Comparison of ENCODE assay signal across 1 cellular context in the genomic region with DNA sequence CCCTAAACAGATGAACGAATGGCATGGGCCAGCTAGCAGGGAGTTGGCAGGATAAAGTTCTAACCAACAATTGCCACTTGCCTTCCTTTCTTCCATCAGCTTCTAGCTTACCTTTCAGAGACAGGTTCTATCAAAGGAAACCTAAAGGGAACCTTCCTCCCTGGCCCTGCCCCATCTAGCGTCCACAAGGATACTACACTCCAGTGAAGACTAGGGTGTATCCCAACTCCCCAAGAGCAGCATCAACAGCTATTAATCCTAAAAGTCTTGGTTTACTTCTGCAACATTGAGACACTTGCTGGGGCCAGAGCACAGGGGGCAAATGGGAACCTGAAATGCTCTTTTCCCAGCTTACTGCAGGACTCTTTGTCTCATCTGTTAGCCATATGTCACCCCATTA.
TF ChIP-seq lines count a peak whose summit lies in the region.

No MANE protein-coding gene starts in this region.

TF ChIP-seq in GM23338, 12 proteins besides CTCF, POLR2A, EP300 and RAD21 (continued from another document):
- no peak for TF ChIP-seq ETS1 (IDR thresholded peaks at IDR 0.05)
